In genomic region chr10:35160743-35161142, GRCh38 we compare ENCODE assay signal across 5 cellular contexts.
"Had no signal": no experiment of that assay in that cellular context is flagged by ENCODE, and none has a peak within 500 bp of the region (broad histone marks: within the 10 kb centered on the region; RNA-seq: fewer than 3 reads in every experiment).

No MANE protein-coding gene starts in this region.

- DNase-seq: H9, HCEC 1CT, IMR-90 had no signal

- H3K4me2 ChIP-seq: GM23338 had no signal

- ATAC-seq: GM23338, K562 had no signal

- H2AFZ ChIP-seq: GM23338 had no signal

- H3K4me3 ChIP-seq: GM23338, K562 had no signal
